In genomic region chr6:21158149-21158548, GRCh38 we compare ENCODE assay signal across 29 cellular contexts.
DNase-seq lines count a peak whose midpoint lies in the region; ATAC-seq, FAIRE-seq and TF ChIP-seq lines count a peak whose summit lies in the region.
"Had no signal": no experiment of that assay in that cellular context is flagged by ENCODE, and none has a peak within 500 bp of the region (broad histone marks: within the 10 kb centered on the region; RNA-seq: fewer than 3 reads in every experiment).

No MANE protein-coding gene starts in this region.

- H3K4me3 ChIP-seq in BE2C (ENCODE audit: low read depth, low read length) = peak overlapping the region; percentile 7
- no peak overlapping the region for H3K4me3 ChIP-seq in GM12878
- H3K4me3 ChIP-seq: esophagus squamous epithelium, right lobe of liver, SJSA1, suprapubic skin had no signal

- H3K36me3 ChIP-seq in BE2C (no peaks in the 10 kb centered on the region), GM12878 (ENCODE audit: control insufficient read depth in 2 of 2, insufficient read depth in 2 of 2, low read length in 1 of 2) (no peaks in the 10 kb centered on the region)
- H3K36me3 ChIP-seq: esophagus squamous epithelium, right lobe of liver, SJSA1, suprapubic skin, WERI-Rb-1 had no signal

- TF ChIP-seq RAD21 in GM12878 (IDR thresholded peaks at IDR 0.05; ENCODE audit: insufficient read depth, low read depth, low read length) = no peak

- no peaks in the 10 kb centered on the region for H3K79me2 ChIP-seq in GM12878 (ENCODE audit: control insufficient read depth, insufficient read depth, low read length)

- H2AFZ ChIP-seq in GM12878 (ENCODE audit: control insufficient read depth, low read depth, low read length) = no peak overlapping the region; the same call in 1 of the 2 replicates

- no peaks in the 10 kb centered on the region for H3K27me3 ChIP-seq in BE2C
- H3K27me3 ChIP-seq in GM12878 (replicated peaks in 1 of 2; ENCODE audit: control insufficient read depth in 2 of 2, insufficient read depth in 2 of 2, low read length in 1 of 2) = no peaks in the 10 kb centered on the region
- H3K27me3 ChIP-seq: esophagus squamous epithelium, right lobe of liver, SJSA1, suprapubic skin had no signal

- TF ChIP-seq CTCF in BE2C (IDR thresholded peaks at IDR 0.05; ENCODE audit: low read depth, low read length) (no peak), GM12878 (IDR thresholded peaks at IDR 0.05 in 2 of 3, conservative IDR thresholded peaks at IDR 0.05 in 1 of 3; ENCODE audit: control insufficient read depth in 2 of 3, extremely low read depth in 1 of 3, insufficient read depth in 1 of 3, low read depth in 3 of 3, low read length in 3 of 3) (no peak)

- BruUV-seq in GM12878 (replicated peaks; lab: Mats Ljungman, UMichigan) = TSS peak; percentile 72

- peak overlapping the region; percentile 38; the same call in 1 of the 2 replicates for H3K4me2 ChIP-seq in GM12878 (ENCODE audit: control insufficient read depth, insufficient read depth)

- SMC1A ChIA-PET in GM12878 (lab: Charles Lee; ENCODE audit: uncharacterized antibody, unreplicated experiment) = interaction anchor here (0.8 to 4.5 kb wide), 17 partner anchors 10 to 161 kb away, joined by 3 to 32 read pairs (median 5); no protein-coding TSS in a partner anchor

- no peak for TF ChIP-seq EP300 in GM12878 (IDR thresholded peaks at IDR 0.05; ENCODE audit: borderline replicate concordance in 1 of 2, control insufficient read depth in 1 of 2, low read depth in 2 of 2, low read length in 2 of 2)

- peaks cover 14% of the 10 kb centered on the region for H3K4me1 ChIP-seq in BE2C
- peaks cover 13% of the 10 kb centered on the region; the same call in 1 of the 2 replicates for H3K4me1 ChIP-seq in GM12878 (ENCODE audit: control insufficient read depth, insufficient read depth, low read length)
- H3K4me1 ChIP-seq: esophagus squamous epithelium, right lobe of liver had no signal

- no peak for TF ChIP-seq POLR2A in GM12878 (IDR thresholded peaks at IDR 0.05; ENCODE audit: low read depth, low read length)

- 48% methylated on average over 1 of the region's 1 CpG for WGBS in GM12878 (ENCODE audit: insufficient coverage, insufficient replicate concordance, low lambda C conversion rate, missing lambda C conversion rate)

- no peaks in the 10 kb centered on the region for H3K9me3 ChIP-seq in BE2C
- no peaks in the 10 kb centered on the region for H3K9me3 ChIP-seq in GM12878 (replicated peaks; ENCODE audit: control insufficient read depth, insufficient read depth, low read length)
- H3K9me3 ChIP-seq: esophagus squamous epithelium, right lobe of liver, SJSA1, suprapubic skin had no signal

- peak overlapping the region; percentile 54 for H3K27ac ChIP-seq in GM12878 (ENCODE audit: control insufficient read depth, insufficient read depth)
- H3K27ac ChIP-seq: esophagus squamous epithelium, HL-60, right lobe of liver, SJSA1, suprapubic skin, WERI-Rb-1 had no signal

- RAD21 ChIA-PET in GM12878 (lab: Charles Lee; ENCODE audit: unreplicated experiment) = interaction anchor here (0.7 to 2.5 kb wide), 11 partner anchors 13 to 594 kb away, joined by 3 to 10 read pairs (median 3); no protein-coding TSS in a partner anchor

- CTCF ChIA-PET in GM12878 (lab: Yijun Ruan, JAX) = interaction anchor here (0.9 to 1.6 kb wide), 6 partner anchors 11 to 593 kb away, joined by 3 to 5 read pairs (median 3); no protein-coding TSS in a partner anchor

- no peak for FAIRE-seq in GM12878 (lab: Jason Lieb, UNC)
- FAIRE-seq: A204.1, H1 had no signal

- H3K9ac ChIP-seq in GM12878 (ENCODE audit: control insufficient read depth, insufficient read depth, low read length) = no peak overlapping the region

- in situ Hi-C loops in GM12878 (cut with MboI) = no loop called here

- POLR2A ChIA-PET in GM12878 (lab: Charles Lee) = interaction anchor here (1.1 kb wide), 1 partner anchor 136 kb away, joined by 5 read pairs; no protein-coding TSS in a partner anchor

- ATAC-seq in GM19043 (IDR thresholded peaks at IDR 0.05; ENCODE audit: low read depth, unreplicated experiment) (peak; percentile 2), GM12878 (peak; percentile 27), HG02763 (IDR thresholded peaks at IDR 0.05; ENCODE audit: unreplicated experiment) (no peak)
- ATAC-seq: right lobe of liver had no signal

- DNase-seq in BE2C = peak; percentile 80
- DNase-seq in NCI-H2171 treated with DMSO at 0.1 percent for 48 hours (lab: John Stamatoyannopoulos, UW) = peak; percentile 84
- no peak for DNase-seq in GM12878 (ENCODE audit: low read depth, low spot score)
- no peak for DNase-seq in central memory CD4-positive, alpha-beta T cell
- no peak for DNase-seq in nucleus accumbens (lab: John Stamatoyannopoulos, UW)
- DNase-seq in hippocampal formation (lab: John Stamatoyannopoulos, UW) = no peak
- DNase-seq: activated CD4-positive, alpha-beta T cell treated with anti-CD3 and anti-CD28 coated beads, Interleukin-2, amount 10 ng/mL, durations not matched to agents 7 days and 5 days; activated T-cell treated with anti-CD3 and anti-CD28 coated beads, Interleukin-2, amount 50 U/mL, for 48 hours; anterior cingulate cortex; DMS53; endodermal cell; esophagus squamous epithelium; GDM1; islet precursor cell; NCI-H1092; NCI-H1930; nephron progenitor cell; right lobe of liver; stimulated activated CD4-positive, alpha-beta T cell treated with anti-CD3 and anti-CD28 coated beads, Interleukin-12 subunit alpha, Interleukin-12 subunit beta, amount 100 ng/mL, for 4 hours; stimulated activated CD4-positive, alpha-beta T cell treated with anti-CD3 and anti-CD28 coated beads, Interleukin-4, amount 100 ng/mL, for 24 hours; stimulated activated naive B cell treated with anti-CD40 and anti-IgM and Interleukin-4, amounts not matched to agents 10 μg/mL and 1 μg/mL and 100 μg/mL, for 72 hours; WERI-Rb-1 had no signal

- intact Hi-C loops in GM12878 (cut with micrococcal nuclease; ENCODE audit: unreplicated experiment) = loop anchor here (2.0 to 10.0 kb wide), 4 partner anchors 31 to 593 kb away; no protein-coding TSS in a partner anchor

- no peaks in the 10 kb centered on the region for H4K20me1 ChIP-seq in GM12878 (ENCODE audit: control insufficient read depth, insufficient read depth)

TF ChIP-seq in GM12878, 131 proteins besides CTCF, POLR2A, EP300 and RAD21:
- TF ChIP-seq ZBTB40 (IDR thresholded peaks at IDR 0.05; ENCODE audit: borderline replicate concordance) = peak; percentile 26; the same call in 1 of the 2 replicates
- no peak for TF ChIP-seq PAX8 (IDR thresholded peaks at IDR 0.05)

Comparison
In these comparisons a context has a peak if more than half of its experiments do, and no peak if none do; other contexts are left out.
1. DNase-seq: peak in BE2C (single experiment) and NCI-H2171 treated with DMSO at 0.1 percent for 48 hours (single experiment); none in GM12878 (single experiment), central memory CD4-positive, alpha-beta T cell (single experiment), nucleus accumbens (0 of 56) and hippocampal formation (0 of 2).